In genomic region chr13:113846639-113847318, GRCh38 we compare ENCODE assay signal across 12 cellular contexts. TPM values are rescaled to one million over a fixed set of nuclear protein-coding genes. Genes with fewer than 3 reads are reported as not detected.
DNase-seq lines count a peak whose midpoint lies in the region; ATAC-seq, FAIRE-seq and TF ChIP-seq lines count a peak whose summit lies in the region.
"Had no signal": no experiment of that assay in that cellular context is flagged by ENCODE, and none has a peak within 500 bp of the region (broad histone marks: within the 10 kb centered on the region; RNA-seq: fewer than 3 reads in every experiment).

No MANE protein-coding gene starts in this region.

- H3K9ac ChIP-seq in endodermal cell (ENCODE audit: extremely low read depth, low read length, poor library complexity, severe bottlenecking) = no peak overlapping the region

- peak; percentile 85 for ATAC-seq in activated naive CD8-positive, alpha-beta T cell treated with anti-CD3 and anti-CD28 coated beads, Interleukin-2, amount 10 ng/mL, durations not matched to agents 7 days and 5 days (ENCODE audit: low read depth)
- ATAC-seq in activated naive CD8-positive, alpha-beta T cell treated with anti-CD3 and anti-CD28 coated beads, Interleukin-2, amount 50 U/mL, for 24 hours = no peak

- H3K27me3 Mint-ChIP-seq in activated naive CD8-positive, alpha-beta T cell treated with anti-CD3 and anti-CD28 coated beads, Interleukin-2, amount 10 ng/mL, durations not matched to agents 7 days and 5 days = peaks cover 13% of the 10 kb centered on the region
- H3K27me3 Mint-ChIP-seq in activated naive CD8-positive, alpha-beta T cell treated with anti-CD3 and anti-CD28 coated beads, Interleukin-2, amount 50 U/mL, for 24 hours = peaks cover 3% of the 10 kb centered on the region
- no peaks in the 10 kb centered on the region for H3K27me3 Mint-ChIP-seq in endodermal cell (ENCODE audit: insufficient read depth)

- peak overlapping the region; percentile 60 for H3K4me3 Mint-ChIP-seq in activated naive CD8-positive, alpha-beta T cell treated with anti-CD3 and anti-CD28 coated beads, Interleukin-2, amount 10 ng/mL, durations not matched to agents 7 days and 5 days
- no peak overlapping the region for H3K4me3 Mint-ChIP-seq in activated naive CD8-positive, alpha-beta T cell treated with anti-CD3 and anti-CD28 coated beads, Interleukin-2, amount 50 U/mL, for 24 hours
- H3K4me3 Mint-ChIP-seq in endodermal cell = no peak overlapping the region

- peaks cover 14% of the 10 kb centered on the region for H3K36me3 ChIP-seq in endodermal cell (ENCODE audit: control insufficient read depth, insufficient read depth, low read length)
- no peaks in the 10 kb centered on the region for H3K36me3 ChIP-seq in thyroid gland
- H3K36me3 ChIP-seq: prostate gland had no signal

- peaks cover 25% of the 10 kb centered on the region for H3K4me1 Mint-ChIP-seq in activated naive CD8-positive, alpha-beta T cell treated with anti-CD3 and anti-CD28 coated beads, Interleukin-2, amount 10 ng/mL, durations not matched to agents 7 days and 5 days
- peaks cover 25% of the 10 kb centered on the region for H3K4me1 Mint-ChIP-seq in activated naive CD8-positive, alpha-beta T cell treated with anti-CD3 and anti-CD28 coated beads, Interleukin-2, amount 50 U/mL, for 24 hours
- peaks cover 9% of the 10 kb centered on the region for H3K4me1 Mint-ChIP-seq in endodermal cell

- no peak for TF ChIP-seq POLR2A in thyroid gland (IDR thresholded peaks at IDR 0.05)

- H3K27me3 ChIP-seq in endodermal cell (ENCODE audit: control insufficient read depth, insufficient read depth, low read length, poor library complexity, severe bottlenecking) (no peaks in the 10 kb centered on the region), thyroid gland (no peaks in the 10 kb centered on the region)
- H3K27me3 ChIP-seq: vagina had no signal

- peak; percentile 38 for DNase-seq in activated naive CD8-positive, alpha-beta T cell treated with anti-CD3 and anti-CD28 coated beads, Interleukin-2, amount 10 ng/mL, durations not matched to agents 7 days and 5 days
- DNase-seq in activated naive CD8-positive, alpha-beta T cell treated with anti-CD3 and anti-CD28 coated beads, Interleukin-2, amount 50 U/mL, for 24 hours = no peak
- peak; percentile 3 for DNase-seq in RPMI8226
- DNase-seq in endodermal cell = peak; percentile 32
- peak; percentile 61 for DNase-seq in thyroid gland
- no peak for DNase-seq in iPS-NIHi7 (ENCODE audit: extremely low spot score)
- DNase-seq in frontal cortex (ENCODE audit: low spot score in 2 of 2) = no peak
- DNase-seq in midbrain (lab: John Stamatoyannopoulos, UW) = no peak
- DNase-seq: dermis blood vessel endothelial cell had no signal

- TF ChIP-seq CTCF in endodermal cell (conservative IDR thresholded peaks at IDR 0.05) = no peak
- no peak for TF ChIP-seq CTCF in thyroid gland (IDR thresholded peaks at IDR 0.05)

- 93 to 96% methylated on average over 22 to 28 of the region's 28 CpGs for WGBS in endodermal cell (ENCODE audit: insufficient coverage in 1 of 2, insufficient read length in 1 of 2), 2 experiments
- WGBS in thyroid gland, 2 donors = 74 to 80% methylated on average over 16 to 28 of the region's 28 CpGs

- H3K9me3 Mint-ChIP-seq in activated naive CD8-positive, alpha-beta T cell treated with anti-CD3 and anti-CD28 coated beads, Interleukin-2, amount 10 ng/mL, durations not matched to agents 7 days and 5 days = peaks cover 4% of the 10 kb centered on the region
- no peaks in the 10 kb centered on the region for H3K9me3 Mint-ChIP-seq in activated naive CD8-positive, alpha-beta T cell treated with anti-CD3 and anti-CD28 coated beads, Interleukin-2, amount 50 U/mL, for 24 hours
- H3K9me3 Mint-ChIP-seq in endodermal cell = no peaks in the 10 kb centered on the region

- H3K27ac ChIP-seq in endodermal cell (ENCODE audit: low read depth, low read length) (no peak overlapping the region), thyroid gland (no peak overlapping the region)
- H3K27ac ChIP-seq: prostate gland, vagina had no signal

- no peak overlapping the region for H3K27ac Mint-ChIP-seq in activated naive CD8-positive, alpha-beta T cell treated with anti-CD3 and anti-CD28 coated beads, Interleukin-2, amount 10 ng/mL, durations not matched to agents 7 days and 5 days
- H3K27ac Mint-ChIP-seq in activated naive CD8-positive, alpha-beta T cell treated with anti-CD3 and anti-CD28 coated beads, Interleukin-2, amount 50 U/mL, for 24 hours = no peak overlapping the region
- no peak overlapping the region for H3K27ac Mint-ChIP-seq in endodermal cell

- H3K4me1 ChIP-seq in endodermal cell (ENCODE audit: control insufficient read depth, insufficient read depth, low read length) = no peaks in the 10 kb centered on the region
- H3K4me1 ChIP-seq in thyroid gland = peaks cover 14 to 18% of the 10 kb centered on the region in 2 donors
- H3K4me1 ChIP-seq: prostate gland had no signal

- no peaks in the 10 kb centered on the region for H3K36me3 Mint-ChIP-seq in activated naive CD8-positive, alpha-beta T cell treated with anti-CD3 and anti-CD28 coated beads, Interleukin-2, amount 10 ng/mL, durations not matched to agents 7 days and 5 days
- no peaks in the 10 kb centered on the region for H3K36me3 Mint-ChIP-seq in activated naive CD8-positive, alpha-beta T cell treated with anti-CD3 and anti-CD28 coated beads, Interleukin-2, amount 50 U/mL, for 24 hours (ENCODE audit: low read depth)
- H3K36me3 Mint-ChIP-seq in endodermal cell (ENCODE audit: low read depth) = peaks cover 2% of the 10 kb centered on the region

- H3K9me3 ChIP-seq in endodermal cell (ENCODE audit: control insufficient read depth, low read length) (no peaks in the 10 kb centered on the region), thyroid gland (no peaks in the 10 kb centered on the region)
- H3K9me3 ChIP-seq: prostate gland, vagina had no signal

- POLR2A ChIA-PET in activated naive CD8-positive, alpha-beta T cell treated with anti-CD3 and anti-CD28 coated beads, Interleukin-2, amount 10 ng/mL, durations not matched to agents 7 days and 5 days (lab: Charles Lee) = no interaction called here

- intact Hi-C loops in thyroid gland (cut with DNase I) = no loop called here

- no peak for FAIRE-seq in frontal cortex (lab: Jason Lieb, UNC)
- FAIRE-seq: H1 had no signal

- no peak overlapping the region for H3K4me3 ChIP-seq in endodermal cell (ENCODE audit: low read length)
- no peak overlapping the region for H3K4me3 ChIP-seq in thyroid gland (replicated peaks in 1 of 3)
- H3K4me3 ChIP-seq: prostate gland, vagina had no signal

RNA-seq across cellular contexts. Expression of gene GAS6, which starts 17.1 kb away (rescaled TPM):
- total RNA-seq in activated naive CD8-positive, alpha-beta T cell treated with anti-CD3 and anti-CD28 coated beads, Interleukin-2, amount 10 ng/mL, durations not matched to agents 7 days and 5 days = 1 to 10 TPM; 2.1 to 2.6 TPM
- total RNA-seq in endodermal cell (10 to 100 TPM; 45.7 to 49.6 TPM), thyroid gland (100 to 1,000 TPM; 145 to 197 (median 173) TPM), frontal cortex (20.4 TPM)
- polyA plus RNA-seq in endodermal cell (2013, experiment 1 of 2) = 24.8 TPM
- 23.0 TPM for polyA plus RNA-seq in endodermal cell (2013, experiment 2 of 2)

Comparison
In these comparisons a context has a peak if more than half of its experiments do, and no peak if none do; other contexts are left out.
1. DNase-seq: peak in activated naive CD8-positive, alpha-beta T cell treated with anti-CD3 and anti-CD28 coated beads, Interleukin-2, amount 10 ng/mL, durations not matched to agents 7 days and 5 days (single experiment), RPMI8226 (single experiment), endodermal cell (single experiment) and thyroid gland (2 of 2); none in activated naive CD8-positive, alpha-beta T cell treated with anti-CD3 and anti-CD28 coated beads, Interleukin-2, amount 50 U/mL, for 24 hours (single experiment), iPS-NIHi7 (single experiment), frontal cortex (0 of 2) and midbrain (single experiment).